ENCODE assay signal across 11 cellular contexts in genomic region chr6:137680678-137681346, GRCh38.
DNase-seq lines count a peak whose midpoint lies in the region; ATAC-seq and TF ChIP-seq lines count a peak whose summit lies in the region.
"Had no signal": no experiment of that assay in that cellular context is flagged by ENCODE, and none has a peak within 500 bp of the region (broad histone marks: within the 10 kb centered on the region; RNA-seq: fewer than 3 reads in every experiment).

No MANE protein-coding gene starts in this region.

- H3K27ac ChIP-seq in HCT116 (ENCODE audit: low read depth, low read length) (no peak overlapping the region), foreskin keratinocyte (no peak overlapping the region)

- H4K20me1 ChIP-seq in HCT116 (ENCODE audit: insufficient read depth): no peaks in the 10 kb centered on the region

- peak overlapping the region; percentile 100 for H2AFZ ChIP-seq in HCT116 (ENCODE audit: low read depth, low read length, poor library complexity, severe bottlenecking)

- peak; percentile 56 for DNase-seq in Daoy (ENCODE audit: low read depth)
- DNase-seq in HCT116 (ENCODE audit: low read depth, low spot score): no peak
- DNase-seq in T-helper 2 cell treated with Interferon-gamma antibody and Interleukin-4, amounts not matched to agents 5 μg/mL and 100 μg/mL, for 36 hours (ENCODE audit: low spot score): peak; percentile 38
- peak in 1 of 2 donors; percentile 27 for DNase-seq in foreskin keratinocyte
- no peak for DNase-seq in putamen (ENCODE audit: low spot score)
- DNase-seq in mesenteric fat pad (ENCODE audit: low spot score): no peak
- DNase-seq in NAMALWA (ENCODE audit: low spot score): no peak
- DNase-seq: DMS153, HFFc6, SW 1271 had no signal

- peak overlapping the region in 1 of 2 experiments; percentile 25; a peak in 2 of 4 replicates for H3K4me3 ChIP-seq in HCT116 (replicated peaks in 1 of 2; ENCODE audit: low read depth in 1 of 2, low read length in 2 of 2)

- H3K9me2 ChIP-seq in HCT116 (ENCODE audit: insufficient read depth): no peaks in the 10 kb centered on the region

- intact Hi-C loops in HCT116 (cut with micrococcal nuclease): no loop called here

- TF ChIP-seq POLR2A in HCT116 (IDR thresholded peaks at IDR 0.05; ENCODE audit: borderline replicate concordance, extremely low read depth, insufficient read depth, insufficient read length): no peak

- CTCF ChIA-PET in HCT116 (lab: Charles Lee): no interaction called here

- RAD21 ChIA-PET in HCT116 (lab: Charles Lee; ENCODE audit: low non-redundant PET in 1 of 2, low total read pairs in 2 of 2, uncharacterized antibody in 2 of 2, unreplicated experiment in 2 of 2): no interaction called here

- H3K4me2 ChIP-seq in HCT116 (ENCODE audit: low read length): peak overlapping the region; percentile 67

- H3K4me1 ChIP-seq in HCT116 (ENCODE audit: control insufficient read depth in 1 of 2, insufficient read depth in 2 of 2, low read length in 2 of 2): peaks cover 10 to 16% of the 10 kb centered on the region in 2 experiments
- H3K4me1 ChIP-seq in foreskin keratinocyte: peaks cover 6% of the 10 kb centered on the region

- peaks cover 51% of the 10 kb centered on the region for H3K4me1 Mint-ChIP-seq in T-helper 2 cell treated with Interferon-gamma antibody and Interleukin-4, amounts not matched to agents 5 μg/mL and 100 μg/mL, for 36 hours (ENCODE audit: low read depth)

- ATAC-seq in HCT116 (no peak), foreskin keratinocyte (peak; percentile 25), HG02938 (IDR thresholded peaks at IDR 0.05; ENCODE audit: unreplicated experiment) (no peak)

- BruUV-seq in HCT116 (replicated peaks; lab: Mats Ljungman, UMichigan): no TSS peak

- peaks cover 6% of the 10 kb centered on the region for H3K36me3 Mint-ChIP-seq in T-helper 2 cell treated with Interferon-gamma antibody and Interleukin-4, amounts not matched to agents 5 μg/mL and 100 μg/mL, for 36 hours (ENCODE audit: low read depth)

- peak overlapping the region; percentile 17 for H3K4me3 Mint-ChIP-seq in T-helper 2 cell treated with Interferon-gamma antibody and Interleukin-4, amounts not matched to agents 5 μg/mL and 100 μg/mL, for 36 hours
- H3K4me3 Mint-ChIP-seq: HFFc6 had no signal

- H3K9me3 Mint-ChIP-seq in T-helper 2 cell treated with Interferon-gamma antibody and Interleukin-4, amounts not matched to agents 5 μg/mL and 100 μg/mL, for 36 hours: peaks cover 7% of the 10 kb centered on the region
- H3K9me3 Mint-ChIP-seq: HFFc6 had no signal

- no peaks in the 10 kb centered on the region for H3K27me3 ChIP-seq in HCT116 (ENCODE audit: insufficient read depth, low read length)
- H3K27me3 ChIP-seq in foreskin keratinocyte: no peaks in the 10 kb centered on the region

- no peak overlapping the region for H3K9ac ChIP-seq in HCT116 (ENCODE audit: low read length)

- H3K36me3 ChIP-seq in HCT116 (ENCODE audit: control insufficient read depth in 1 of 2, insufficient read depth in 2 of 2, low read length in 2 of 2): no peaks in the 10 kb centered on the region

- H3K27me3 Mint-ChIP-seq in T-helper 2 cell treated with Interferon-gamma antibody and Interleukin-4, amounts not matched to agents 5 μg/mL and 100 μg/mL, for 36 hours (ENCODE audit: low read depth): peaks cover 3% of the 10 kb centered on the region

- POLR2A ChIA-PET in HCT116 (lab: Charles Lee): no interaction called here

- TF ChIP-seq RAD21 in HCT116 (IDR thresholded peaks at IDR 0.05; ENCODE audit: low read depth): no peak

- H3K27ac Mint-ChIP-seq in T-helper 2 cell treated with Interferon-gamma antibody and Interleukin-4, amounts not matched to agents 5 μg/mL and 100 μg/mL, for 36 hours: peak overlapping the region; percentile 24
- H3K27ac Mint-ChIP-seq: HFFc6 had no signal

- no peak for TF ChIP-seq CTCF in HCT116 (IDR thresholded peaks at IDR 0.05 in 2 of 3, conservative IDR thresholded peaks at IDR 0.05 in 1 of 3; ENCODE audit: borderline replicate concordance in 1 of 3, insufficient read depth in 1 of 3, low read depth in 2 of 3, low read length in 2 of 3)
- TF ChIP-seq CTCF in foreskin keratinocyte (conservative IDR thresholded peaks at IDR 0.05): no peak

- no peaks in the 10 kb centered on the region for H3K9me3 ChIP-seq in HCT116 (ENCODE audit: control insufficient read depth in 1 of 2, insufficient read depth in 1 of 2, low read depth in 1 of 2, low read length in 2 of 2)

- H3K79me2 ChIP-seq in HCT116 (ENCODE audit: insufficient read depth, low read length): no peaks in the 10 kb centered on the region

TF ChIP-seq in HCT116, 20 proteins besides CTCF, POLR2A, EP300 and RAD21:
- no peak for TF ChIP-seq REST (IDR thresholded peaks at IDR 0.05; ENCODE audit: low read depth)
- TF ChIP-seq YY1 (IDR thresholded peaks at IDR 0.05; ENCODE audit: extremely low read depth, insufficient replicate concordance, low read depth, low read length): no peak
- no peak for TF ChIP-seq ZFX (IDR thresholded peaks at IDR 0.05)
- TF ChIP-seq EZH2 (IDR thresholded peaks at IDR 0.05): no peak
- no peak for TF ChIP-seq POLR2AphosphoS5 (IDR thresholded peaks at IDR 0.05; ENCODE audit: low read depth, low read length)
- no peak for TF ChIP-seq ZBTB33 (IDR thresholded peaks at IDR 0.05; ENCODE audit: extremely low read depth, insufficient replicate concordance, low read length)
- no peak for TF ChIP-seq SP1 (IDR thresholded peaks at IDR 0.05; ENCODE audit: low read depth)
- TF ChIP-seq SIN3A (IDR thresholded peaks at IDR 0.05; ENCODE audit: low read depth): no peak
- no peak for TF ChIP-seq ATF3 (IDR thresholded peaks at IDR 0.05)
- TF ChIP-seq SRF (IDR thresholded peaks at IDR 0.05; ENCODE audit: low read depth): no peak

Comparison
In these comparisons a context has a peak if more than half of its experiments do, and no peak if none do; other contexts are left out.
1. DNase-seq: peak in Daoy (single experiment) and T-helper 2 cell treated with Interferon-gamma antibody and Interleukin-4, amounts not matched to agents 5 μg/mL and 100 μg/mL, for 36 hours (single experiment); none in HCT116 (single experiment), putamen (single experiment), mesenteric fat pad (single experiment) and NAMALWA (single experiment).